In genomic region chr14:90795744-90796143, GRCh38 we compare ENCODE assay signal across 13 cellular contexts. TPM values are rescaled to one million over a fixed set of nuclear protein-coding genes. Genes with fewer than 3 reads are reported as not detected.
DNase-seq lines count a peak whose midpoint lies in the region; ATAC-seq, FAIRE-seq and TF ChIP-seq lines count a peak whose summit lies in the region.
"Had no signal": no experiment of that assay in that cellular context is flagged by ENCODE, and none has a peak within 500 bp of the region (broad histone marks: within the 10 kb centered on the region; RNA-seq: fewer than 3 reads in every experiment).

No MANE protein-coding gene starts in this region.

- intact Hi-C loops in endothelial cell of umbilical vein (cut with micrococcal nuclease) = loop anchor here (1.0 to 2.0 kb wide), 5 partner anchors 8 to 55 kb away; no protein-coding TSS in a partner anchor

- peak overlapping the region; percentile 81 for H3K27ac Mint-ChIP-seq in neural crest cell (ENCODE audit: unreplicated experiment)

- TF ChIP-seq CTCF in endothelial cell of umbilical vein (IDR thresholded peaks at IDR 0.05; ENCODE audit: extremely low read depth in 1 of 2, insufficient read depth in 1 of 2, low read depth in 1 of 2, low read length in 2 of 2) (no peak), neural crest cell (conservative IDR thresholded peaks at IDR 0.05) (no peak)

- peaks cover 32% of the 10 kb centered on the region for H3K4me1 Mint-ChIP-seq in neural crest cell

- dilution Hi-C loops in endothelial cell of umbilical vein (cut with MboI; ENCODE audit: extremely low pct_ligation_motif_present, low sequenced_read_pairs) = no loop called here

- no peak for ATAC-seq in HG03045 (IDR thresholded peaks at IDR 0.05; ENCODE audit: unreplicated experiment)
- no peak for ATAC-seq in GM18870 (IDR thresholded peaks at IDR 0.05; ENCODE audit: unreplicated experiment)

- DNase-seq in Ammon's horn (ENCODE audit: low spot score) (peak; percentile 59), NCI-H460 (ENCODE audit: extremely low read depth, low read depth) (peak; percentile 66), endothelial cell of umbilical vein (ENCODE audit: low read depth, low spot score) (peak; percentile 92), neural crest cell (ENCODE audit: low read depth, low spot score) (no peak), retina (no peak)
- DNase-seq in activated CD4-positive, alpha-beta T cell treated with anti-CD3 and anti-CD28 coated beads for 48 hours = no peak
- DNase-seq: activated CD8-positive, alpha-beta memory T cell treated with anti-CD3 and anti-CD28 coated beads for 24 hours; central memory CD4-positive, alpha-beta T cell; kidney; NCI-H1417 treated with DMSO at 0.1 percent for 48 hours; stimulated activated naive CD4-positive, alpha-beta T cell treated with Interleukin-2 at 50 U/mL for 16 hours had no signal

- H3K9me3 Mint-ChIP-seq in neural crest cell = peaks cover 2% of the 10 kb centered on the region

- no peak overlapping the region for H3K4me3 Mint-ChIP-seq in neural crest cell

- H3K9me3 ChIP-seq in endothelial cell of umbilical vein (replicated peaks; ENCODE audit: control insufficient read depth, insufficient read depth, low read length) = no peaks in the 10 kb centered on the region

- H3K79me2 ChIP-seq in endothelial cell of umbilical vein (ENCODE audit: control insufficient read depth, insufficient read depth, low read length) = peaks cover 55% of the 10 kb centered on the region

- CTCF ChIA-PET in endothelial cell of umbilical vein (lab: Charles Lee) = interaction anchor here (0.7 to 3.1 kb wide), 17 partner anchors 8 to 494 kb away, joined by 3 to 45 read pairs (median 4); partner anchors contain the start of gene TTC7B

- peaks cover 30% of the 10 kb centered on the region for H3K4me1 ChIP-seq in endothelial cell of umbilical vein (ENCODE audit: control insufficient read depth, extremely low read depth, insufficient read depth, low read length)

- H3K9me1 ChIP-seq in endothelial cell of umbilical vein (replicated peaks; ENCODE audit: control insufficient read depth, extremely low read depth, insufficient read depth, low read length) = no peaks in the 10 kb centered on the region

- no peak overlapping the region for H3K4me3 ChIP-seq in endothelial cell of umbilical vein (replicated peaks in 1 of 3; ENCODE audit: insufficient read depth in 1 of 3, low read depth in 1 of 3, low read length in 3 of 3)

- BruUV-seq in endothelial cell of umbilical vein (replicated peaks; lab: Mats Ljungman, UMichigan) = no TSS peak

- peak overlapping the region; percentile 88 for H3K27ac ChIP-seq in endothelial cell of umbilical vein (ENCODE audit: insufficient read depth, low read depth, low read length)

- H3K4me2 ChIP-seq in endothelial cell of umbilical vein (ENCODE audit: insufficient read depth, low read length) = peak overlapping the region; percentile 54

- H3K27me3 ChIP-seq in endothelial cell of umbilical vein (ENCODE audit: control insufficient read depth in 2 of 2, insufficient read depth in 2 of 2, low read length in 2 of 2) = no peaks in the 10 kb centered on the region

- H3K9ac ChIP-seq in endothelial cell of umbilical vein (replicated peaks; ENCODE audit: extremely low read depth, insufficient read depth, low read length) = peak overlapping the region; percentile 52

- TF ChIP-seq POLR2A in endothelial cell of umbilical vein (IDR thresholded peaks at IDR 0.05; ENCODE audit: low read depth, low read length) = no peak

- no peaks in the 10 kb centered on the region for H3K27me3 Mint-ChIP-seq in neural crest cell (ENCODE audit: low read depth)

- H3K36me3 ChIP-seq in endothelial cell of umbilical vein (ENCODE audit: control insufficient read depth in 2 of 2, extremely low read depth in 1 of 2, insufficient read depth in 2 of 2, low read length in 2 of 2) = no peaks in the 10 kb centered on the region

- no peak overlapping the region for H2AFZ ChIP-seq in endothelial cell of umbilical vein (ENCODE audit: low read depth, low read length)

- no peaks in the 10 kb centered on the region for H4K20me1 ChIP-seq in endothelial cell of umbilical vein (replicated peaks; ENCODE audit: control insufficient read depth, extremely low read depth, insufficient read depth, low read length)

- peak; percentile 100 for FAIRE-seq in endothelial cell of umbilical vein (lab: Jason Lieb, UNC)
- FAIRE-seq: kidney had no signal

- no peaks in the 10 kb centered on the region for H3K36me3 Mint-ChIP-seq in neural crest cell (ENCODE audit: low read depth)

- POLR2A ChIA-PET in endothelial cell of umbilical vein (lab: Charles Lee) = interaction anchor here (0.6 to 1.1 kb wide), 4 partner anchors 9 to 90 kb away, joined by 3 to 6 read pairs (median 4); no protein-coding TSS in a partner anchor

TF ChIP-seq in endothelial cell of umbilical vein, 7 proteins besides CTCF, POLR2A, EP300 and RAD21:
- TF ChIP-seq FOS (IDR thresholded peaks at IDR 0.05; ENCODE audit: borderline replicate concordance, insufficient read depth, low read length) = peak; percentile 99
- TF ChIP-seq MAX (IDR thresholded peaks at IDR 0.05; ENCODE audit: insufficient read depth, insufficient read length) = no peak
- peak; percentile 93 for TF ChIP-seq JUN (IDR thresholded peaks at IDR 0.05; ENCODE audit: borderline replicate concordance, insufficient read depth, insufficient read length, low read depth)
- TF ChIP-seq EZH2 (IDR thresholded peaks at IDR 0.05; ENCODE audit: borderline replicate concordance, low read depth, low read length, severe bottlenecking) = no peak
- TF ChIP-seq POLR2AphosphoS5 (IDR thresholded peaks at IDR 0.05; ENCODE audit: insufficient read depth, low read depth, low read length) = peak; percentile 72
- peak; percentile 96 for TF ChIP-seq GATA2 (IDR thresholded peaks at IDR 0.05; ENCODE audit: insufficient read depth, insufficient read length, low read depth, low read length)
- TF ChIP-seq MYC (IDR thresholded peaks at IDR 0.05; ENCODE audit: low read depth, low read length) = no peak

RNA-seq across cellular contexts. Expression of gene TTC7B, which starts 20.5 kb away (rescaled TPM):
- total RNA-seq in NCI-H460 (2014; rRNA removed; shearing (Covaris generic)) = 35.0 and 40.9 TPM in 2 replicates
- 23.7 and 23.8 TPM in 2 replicates for polyA plus RNA-seq in NCI-H460 (2014; cell fraction: nucleus; rRNA removed)
- total RNA-seq in endothelial cell of umbilical vein (76.5 and 86.4 TPM in 2 replicates), neural crest cell (54.8 and 56.4 TPM in 2 replicates)
- 46.8 and 65.5 TPM in 2 replicates for polyA plus RNA-seq in endothelial cell of umbilical vein
- 60.3 and 66.3 TPM in 2 replicates for polyA plus RNA-seq in endothelial cell of umbilical vein (2011; cell fraction: cytosol; rRNA removed)
- 58.0 and 60.5 TPM in 2 replicates for polyA plus RNA-seq in endothelial cell of umbilical vein (2011; cell fraction: nucleus; rRNA removed)
- 48.9 and 51.3 TPM in 2 replicates for polyA plus RNA-seq in endothelial cell of umbilical vein (2012)
- 92.1 and 99.3 TPM in 2 replicates for polyA minus RNA-seq in endothelial cell of umbilical vein
- polyA minus RNA-seq in endothelial cell of umbilical vein (2011; cell fraction: cytosol; rRNA and poly(A)+ RNA removed) = 15.5 TPM
- polyA minus RNA-seq in endothelial cell of umbilical vein (2011; cell fraction: nucleus; rRNA and poly(A)+ RNA removed) = 113 and 116 TPM in 2 replicates

Comparison
In these comparisons a context has a peak if more than half of its experiments do, and no peak if none do; other contexts are left out.
1. DNase-seq: peak in Ammon's horn (single experiment), NCI-H460 (single experiment) and endothelial cell of umbilical vein (single experiment); none in neural crest cell (single experiment), retina (single experiment) and activated CD4-positive, alpha-beta T cell treated with anti-CD3 and anti-CD28 coated beads for 48 hours (single experiment).